Comparison of ENCODE assay signal across 21 cellular contexts in the genomic region with DNA sequence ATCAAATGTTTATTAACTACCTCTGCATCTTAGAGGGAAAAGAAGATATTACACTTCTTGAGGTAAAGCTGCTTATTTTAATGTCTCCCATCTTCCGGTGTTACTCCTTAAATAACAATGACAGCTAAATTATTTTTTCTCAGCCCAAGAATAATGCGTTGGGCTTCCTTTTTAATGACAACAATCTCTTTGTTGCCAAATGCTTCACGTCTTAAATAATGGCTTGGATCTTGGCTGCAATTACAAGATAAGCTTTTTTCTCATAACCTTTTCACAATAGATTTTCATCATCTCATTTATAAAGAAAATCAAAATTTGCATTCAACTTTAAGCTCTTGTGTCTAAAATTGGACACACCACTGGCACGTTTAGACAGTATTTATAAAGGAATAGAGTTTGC.
DNase-seq lines count a peak whose midpoint lies in the region; ATAC-seq, FAIRE-seq and TF ChIP-seq lines count a peak whose summit lies in the region.
"Had no signal": no experiment of that assay in that cellular context is flagged by ENCODE, and none has a peak within 500 bp of the region (broad histone marks: within the 10 kb centered on the region; RNA-seq: fewer than 3 reads in every experiment).

No MANE protein-coding gene starts in this region.

- no peaks in the 10 kb centered on the region for H3K79me2 ChIP-seq in keratinocyte (ENCODE audit: control insufficient read depth, insufficient read depth, low read length)

- peaks cover 48% of the 10 kb centered on the region for H3K4me1 Mint-ChIP-seq in MCF 10A (ENCODE audit: insufficient read depth, unreplicated experiment)
- H3K4me1 Mint-ChIP-seq: GM23338 had no signal

- TF ChIP-seq POLR2A in breast epithelium (IDR thresholded peaks at IDR 0.05): no peak

- H3K36me3 ChIP-seq in breast epithelium (no peaks in the 10 kb centered on the region), right atrium auricular region (no peaks in the 10 kb centered on the region), keratinocyte (ENCODE audit: control insufficient read depth in 2 of 2, extremely low read depth in 1 of 2, insufficient read depth in 2 of 2, low read length in 2 of 2) (no peaks in the 10 kb centered on the region), subcutaneous abdominal adipose tissue (ENCODE audit: control insufficient read depth in 5 of 5, insufficient read depth in 5 of 5, low read length in 5 of 5) (no peaks in the 10 kb centered on the region)

- TF ChIP-seq CTCF in MCF 10A (IDR thresholded peaks at IDR 0.05; ENCODE audit: unreplicated experiment) (no peak), breast epithelium (IDR thresholded peaks at IDR 0.05) (no peak), right atrium auricular region (IDR thresholded peaks at IDR 0.05) (no peak), keratinocyte (optimal IDR thresholded peaks at IDR 0.05 in 1 of 3, IDR thresholded peaks at IDR 0.05 in 1 of 3, conservative IDR thresholded peaks at IDR 0.05 in 1 of 3; ENCODE audit: extremely low read depth in 1 of 3, insufficient read depth in 2 of 3, low read length in 3 of 3) (no peak)

- no peaks in the 10 kb centered on the region for H3K27me3 ChIP-seq in breast epithelium
- H3K27me3 ChIP-seq in right atrium auricular region: no peaks in the 10 kb centered on the region
- H3K27me3 ChIP-seq in keratinocyte (ENCODE audit: control insufficient read depth, extremely low read depth, insufficient read depth, low read length): no peaks in the 10 kb centered on the region
- H3K27me3 ChIP-seq in subcutaneous abdominal adipose tissue (ENCODE audit: control insufficient read depth in 5 of 5, insufficient read depth in 4 of 5, low read length in 5 of 5): no peaks in the 10 kb centered on the region

- ATAC-seq in left ventricle myocardium superior (no peak), HG03378 (IDR thresholded peaks at IDR 0.05; ENCODE audit: unreplicated experiment) (no peak)
- ATAC-seq: A549, GM23338 had no signal

- no peak overlapping the region for H3K4me2 ChIP-seq in keratinocyte (ENCODE audit: control insufficient read depth, extremely low read depth, insufficient read depth, low read depth, low read length)
- H3K4me2 ChIP-seq: A549, GM23338 had no signal

- CTCF ChIA-PET in MCF 10A (lab: Yijun Ruan, JAX): interaction anchor here (1.5 kb wide), 1 partner anchor 376 kb away, joined by 4 read pairs; no protein-coding TSS in a partner anchor

- no peaks in the 10 kb centered on the region for H3K9me1 ChIP-seq in keratinocyte (ENCODE audit: control insufficient read depth, extremely low read depth, insufficient read depth, low read length)

- H3K9ac ChIP-seq in keratinocyte (ENCODE audit: control insufficient read depth, extremely low read depth, insufficient read depth, low read length) (no peak overlapping the region), subcutaneous abdominal adipose tissue (ENCODE audit: low read length in 5 of 5) (no peak overlapping the region)

- peak overlapping the region; percentile 17 for H3K27ac Mint-ChIP-seq in MCF 10A (ENCODE audit: low read depth, unreplicated experiment)
- H3K27ac Mint-ChIP-seq: CD4-positive, alpha-beta T cell; GM23338 had no signal

- H3K4me3 ChIP-seq in breast epithelium: no peak overlapping the region
- H3K4me3 ChIP-seq in right atrium auricular region: no peak overlapping the region
- no peak overlapping the region for H3K4me3 ChIP-seq in keratinocyte (ENCODE audit: control insufficient read depth in 2 of 3, extremely low read depth in 1 of 3, insufficient read depth in 2 of 3, low read depth in 1 of 3, low read length in 3 of 3)
- no peak overlapping the region for H3K4me3 ChIP-seq in subcutaneous abdominal adipose tissue (ENCODE audit: low read depth in 1 of 5, low read length in 5 of 5)
- H3K4me3 ChIP-seq: A549, GM23338 had no signal

- dilution Hi-C loops in keratinocyte (cut with MboI; ENCODE audit: extremely low pct_ligation_motif_present, low sequenced_read_pairs): no loop called here

- no peaks in the 10 kb centered on the region for H3K27me3 Mint-ChIP-seq in MCF 10A (ENCODE audit: insufficient read depth, unreplicated experiment)

- POLR2A ChIA-PET in MCF 10A (lab: Yijun Ruan, JAX): interaction anchor here (0.7 to 1.6 kb wide), 3 partner anchors 21 to 88 kb away, joined by 3 to 4 read pairs (median 4); no protein-coding TSS in a partner anchor

- peaks cover 2% of the 10 kb centered on the region for H3K9me3 Mint-ChIP-seq in MCF 10A (ENCODE audit: unreplicated experiment)
- H3K9me3 Mint-ChIP-seq: GM23338 had no signal

- no peak overlapping the region for H3K27ac ChIP-seq in breast epithelium
- peak overlapping the region; percentile 47 to 63 for H3K27ac ChIP-seq in right atrium auricular region
- no peak overlapping the region for H3K27ac ChIP-seq in keratinocyte (ENCODE audit: control insufficient read depth, insufficient read depth, low read length)
- peak overlapping the region; percentile 5 for H3K27ac ChIP-seq in subcutaneous abdominal adipose tissue (ENCODE audit: low read depth, low read length)
- H3K27ac ChIP-seq: 22Rv1, A549, C4-2B had no signal

- H2AFZ ChIP-seq in keratinocyte (ENCODE audit: control insufficient read depth, low read length): no peak overlapping the region
- H2AFZ ChIP-seq: GM23338 had no signal

- no TSS peak for BruUV-seq in MCF 10A (replicated peaks; lab: Mats Ljungman, UMichigan)

- H3K4me1 ChIP-seq in breast epithelium (no peaks in the 10 kb centered on the region), right atrium auricular region (peaks cover 0 to 26% of the 10 kb centered on the region in 2 donors), keratinocyte (ENCODE audit: control insufficient read depth, extremely low read depth, insufficient read depth, low read length) (peaks cover 43% of the 10 kb centered on the region), subcutaneous abdominal adipose tissue (ENCODE audit: control insufficient read depth in 5 of 5, insufficient read depth in 5 of 5, low read length in 5 of 5) (peaks cover 6 to 48% (median 45%) of the 10 kb centered on the region in 5 donors)
- H3K4me1 ChIP-seq: A549, Caco-2 had no signal

- DNase-seq in MCF 10A (ENCODE audit: unreplicated experiment): no peak
- no peak for DNase-seq in breast epithelium (ENCODE audit: low spot score in 2 of 2)
- DNase-seq in right atrium auricular region (ENCODE audit: low spot score): no peak
- DNase-seq in left ventricle myocardium superior: no peak
- DNase-seq in keratinocyte (ENCODE audit: low read depth, low spot score): no peak
- DNase-seq in NCI-H524 (lab: John Stamatoyannopoulos, UW): no peak
- DNase-seq: AML-193; Caco-2; CD4-positive, alpha-beta T cell; HCEC 1CT had no signal

- H4K20me1 ChIP-seq in keratinocyte (ENCODE audit: control insufficient read depth, extremely low read depth, insufficient read depth, low read length): no peaks in the 10 kb centered on the region

- no peaks in the 10 kb centered on the region for H3K36me3 Mint-ChIP-seq in MCF 10A (ENCODE audit: insufficient read depth, unreplicated experiment)

- H3K4me3 Mint-ChIP-seq in MCF 10A (ENCODE audit: unreplicated experiment): no peak overlapping the region
- H3K4me3 Mint-ChIP-seq: CD4-positive, alpha-beta T cell; GM23338 had no signal

- H3K9me3 ChIP-seq in breast epithelium (no peaks in the 10 kb centered on the region), right atrium auricular region (no peaks in the 10 kb centered on the region), keratinocyte (ENCODE audit: control insufficient read depth, low read depth, low read length) (no peaks in the 10 kb centered on the region), subcutaneous abdominal adipose tissue (ENCODE audit: control insufficient read depth in 5 of 5, low read length in 5 of 5) (no peaks in the 10 kb centered on the region)
- H3K9me3 ChIP-seq: A549, Caco-2 had no signal

- peak; percentile 13 for FAIRE-seq in keratinocyte (lab: Jason Lieb, UNC)
- FAIRE-seq: A549, D721Med, G401.6, GM12892, GM18507, H54 had no signal

- intact Hi-C loops in MCF 10A (cut with micrococcal nuclease) (no loop called here), breast epithelium (cut with DNase I; ENCODE audit: low total_unique reads) (no loop called here), left ventricle myocardium superior (cut with micrococcal nuclease) (no loop called here)

Comparison
In these comparisons a context has a peak if more than half of its experiments do, and no peak if none do; other contexts are left out.
1. H3K27ac ChIP-seq: peak in right atrium auricular region (2 of 2) and subcutaneous abdominal adipose tissue (single experiment); none in breast epithelium (0 of 2) and keratinocyte (single experiment).